ENCODE assay signal across 15 cellular contexts in the genomic region with DNA sequence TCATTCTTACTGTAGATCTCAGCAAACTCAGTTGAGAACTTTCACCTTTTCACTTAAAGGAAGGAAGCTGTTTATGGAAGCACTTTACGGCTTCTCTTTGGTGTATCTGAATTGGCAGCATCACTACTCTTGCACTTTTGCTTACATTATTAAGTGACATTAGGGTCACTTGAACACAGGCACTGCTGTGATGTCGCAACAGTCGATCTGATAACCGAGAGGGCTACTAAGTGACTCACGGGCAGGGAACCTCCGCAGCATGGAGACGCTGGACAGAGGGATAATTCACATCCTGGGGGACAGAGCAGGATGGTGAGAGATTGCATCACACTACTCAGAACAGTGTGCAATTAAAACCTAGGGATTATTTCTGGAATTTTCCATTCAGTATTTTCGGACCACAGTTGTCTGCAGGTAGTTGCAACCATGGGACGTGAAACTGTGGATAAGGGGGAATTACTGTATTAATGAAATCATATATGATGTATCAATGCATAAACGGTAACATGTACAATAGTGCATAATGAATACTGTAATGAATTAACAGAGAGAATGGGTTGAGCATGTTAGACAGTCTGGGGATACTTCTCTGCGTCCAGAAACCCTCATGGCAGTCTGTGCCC. TPM values are rescaled to one million over a fixed set of nuclear protein-coding genes. Genes with fewer than 3 reads are reported as not detected.
DNase-seq lines count a peak whose midpoint lies in the region; ATAC-seq and TF ChIP-seq lines count a peak whose summit lies in the region.
"Had no signal": no experiment of that assay in that cellular context is flagged by ENCODE, and none has a peak within 500 bp of the region (broad histone marks: within the 10 kb centered on the region; RNA-seq: fewer than 3 reads in every experiment).

No MANE protein-coding gene starts in this region.

- no peaks in the 10 kb centered on the region for H3K4me1 Mint-ChIP-seq in nephron progenitor cell
- H3K4me1 Mint-ChIP-seq: activated naive CD8-positive, alpha-beta T cell treated with anti-CD3 and anti-CD28 coated beads, Interleukin-2, amount 10 ng/mL, durations not matched to agents 7 days and 5 days had no signal

- no peak overlapping the region for H3K4me3 Mint-ChIP-seq in nephron progenitor cell
- H3K4me3 Mint-ChIP-seq: activated naive CD8-positive, alpha-beta T cell treated with anti-CD3 and anti-CD28 coated beads, Interleukin-2, amount 10 ng/mL, durations not matched to agents 7 days and 5 days had no signal

- intact Hi-C loops in left lung (cut with DNase I), result no loop called here

- H3K36me3 Mint-ChIP-seq in nephron progenitor cell (ENCODE audit: low read depth), result no peaks in the 10 kb centered on the region
- H3K36me3 Mint-ChIP-seq: activated naive CD8-positive, alpha-beta T cell treated with anti-CD3 and anti-CD28 coated beads, Interleukin-2, amount 10 ng/mL, durations not matched to agents 7 days and 5 days had no signal

- no peak for TF ChIP-seq CTCF in left lung (IDR thresholded peaks at IDR 0.05)
- TF ChIP-seq CTCF in nephron progenitor cell (IDR thresholded peaks at IDR 0.05), result no peak

- H3K36me3 ChIP-seq in adipocyte (ENCODE audit: control insufficient read depth, insufficient read depth, low read length, severe bottlenecking) (no peaks in the 10 kb centered on the region), left lung (no peaks in the 10 kb centered on the region)
- H3K36me3 ChIP-seq: neutrophil, upper lobe of left lung had no signal

- H3K27ac ChIP-seq in left lung, result no peak overlapping the region
- H3K27ac ChIP-seq: neutrophil, upper lobe of left lung had no signal

- ATAC-seq in left lung, result peak; percentile 86
- no peak for ATAC-seq in GM18519 (IDR thresholded peaks at IDR 0.05; ENCODE audit: low FRiP score, unreplicated experiment)
- ATAC-seq: left ventricle myocardium superior had no signal

- no peak overlapping the region for H3K27ac Mint-ChIP-seq in nephron progenitor cell
- H3K27ac Mint-ChIP-seq: activated naive CD8-positive, alpha-beta T cell treated with anti-CD3 and anti-CD28 coated beads, Interleukin-2, amount 10 ng/mL, durations not matched to agents 7 days and 5 days had no signal

- H3K4me3 ChIP-seq in adipocyte (ENCODE audit: low read length), result no peak overlapping the region
- H3K4me3 ChIP-seq in left lung, result no peak overlapping the region
- H3K4me3 ChIP-seq: upper lobe of left lung had no signal

- H3K27me3 ChIP-seq in adipocyte (replicated peaks; ENCODE audit: control insufficient read depth, insufficient read depth, low read length) (peaks cover 22% of the 10 kb centered on the region), left lung (peaks cover 0 to 13% of the 10 kb centered on the region in 2 donors)
- H3K27me3 ChIP-seq: upper lobe of left lung had no signal

- H3K27me3 Mint-ChIP-seq in nephron progenitor cell (ENCODE audit: low read depth, poor library complexity), result peaks cover 65% of the 10 kb centered on the region

- peaks cover 10% of the 10 kb centered on the region for H3K4me1 ChIP-seq in adipocyte (ENCODE audit: control insufficient read depth, insufficient read depth, low read length)
- H3K4me1 ChIP-seq in left lung, result no peaks in the 10 kb centered on the region

- H3K9me3 ChIP-seq in adipocyte (ENCODE audit: control insufficient read depth, low read length), result peaks cover 3% of the 10 kb centered on the region
- no peaks in the 10 kb centered on the region for H3K9me3 ChIP-seq in left lung
- H3K9me3 ChIP-seq: neutrophil, upper lobe of left lung had no signal

- no peak overlapping the region for H3K9ac ChIP-seq in adipocyte (ENCODE audit: low read length)

- peak; percentile 23 for DNase-seq in AG08396 (ENCODE audit: low spot score)
- peak; percentile 11 for DNase-seq in HK-2 (ENCODE audit: unreplicated experiment)
- DNase-seq in adipocyte (ENCODE audit: low read depth), result peak; percentile 28
- peak in 1 of 2 donors; percentile 52 for DNase-seq in left lung
- no peak for DNase-seq in activated naive CD4-positive, alpha-beta T cell treated with Interleukin-2 at 50 U/mL for 16 hours
- DNase-seq in nephron progenitor cell, result no peak
- no peak for DNase-seq in MV-4-11 (lab: John Stamatoyannopoulos, UW)
- DNase-seq: activated naive CD8-positive, alpha-beta T cell treated with anti-CD3 and anti-CD28 coated beads, Interleukin-2, amount 10 ng/mL, durations not matched to agents 7 days and 5 days; DMS79 treated with DMSO at 0.1 percent for 48 hours; left ventricle myocardium superior; NCI-H446 treated with DMSO at 0.1 percent for 48 hours; SIG-M5 had no signal

- H3K9me3 Mint-ChIP-seq in nephron progenitor cell, result peaks cover 7% of the 10 kb centered on the region
- H3K9me3 Mint-ChIP-seq: activated naive CD8-positive, alpha-beta T cell treated with anti-CD3 and anti-CD28 coated beads, Interleukin-2, amount 10 ng/mL, durations not matched to agents 7 days and 5 days had no signal

RNA-seq across cellular contexts. Expression of a gene that starts 56.6 kb away (rescaled TPM):
- 1 to 10 TPM in 1 of 2 donors, under 1 TPM in 1; 0.67 to 3.4 TPM for total RNA-seq in left lung
- total RNA-seq: activated naive CD8-positive, alpha-beta T cell treated with anti-CD3 and anti-CD28 coated beads, Interleukin-2, amount 10 ng/mL, durations not matched to agents 7 days and 5 days had no signal

RNA-seq across cellular contexts. Expression of a gene that starts 59.9 kb away (rescaled TPM):
- 10 to 100 TPM; 37.6 to 49.2 TPM for total RNA-seq in left lung

Comparison
In these comparisons a context has a peak if more than half of its experiments do, and no peak if none do; other contexts are left out.
1. DNase-seq: peak in AG08396 (single experiment), HK-2 (single experiment) and adipocyte (single experiment); none in activated naive CD4-positive, alpha-beta T cell treated with Interleukin-2 at 50 U/mL for 16 hours (single experiment), nephron progenitor cell (single experiment) and MV-4-11 (single experiment).